ENCODE assay signal across 1 cellular context in the genomic region with DNA sequence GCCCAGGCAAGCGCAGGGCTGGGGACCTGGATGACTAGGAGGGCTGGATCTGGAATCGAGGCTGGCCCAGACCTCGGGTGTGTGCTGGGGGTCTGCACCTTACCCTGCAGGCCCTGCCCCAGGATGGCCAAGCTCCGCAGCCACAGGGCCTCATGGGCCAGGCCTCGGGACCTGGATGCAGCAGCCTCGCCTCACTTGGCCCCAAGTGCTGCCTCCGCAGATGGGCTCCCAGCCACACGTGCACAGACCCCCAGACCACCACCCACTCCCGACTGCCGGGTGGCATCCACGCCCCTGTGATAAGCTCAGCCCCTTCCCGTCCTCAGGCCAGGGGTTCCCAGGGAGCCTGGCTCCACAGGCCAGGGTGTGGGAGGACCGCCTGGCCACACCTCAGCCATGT.
A peak's percentile ranks its signal among the peaks of the same experiment; 100 is the strongest.
TF ChIP-seq lines count a peak whose summit lies in the region.

No MANE protein-coding gene starts in this region.

TF ChIP-seq in K562, 482 proteins besides CTCF, POLR2A, EP300 and RAD21:
- TF ChIP-seq, protein P1, sequence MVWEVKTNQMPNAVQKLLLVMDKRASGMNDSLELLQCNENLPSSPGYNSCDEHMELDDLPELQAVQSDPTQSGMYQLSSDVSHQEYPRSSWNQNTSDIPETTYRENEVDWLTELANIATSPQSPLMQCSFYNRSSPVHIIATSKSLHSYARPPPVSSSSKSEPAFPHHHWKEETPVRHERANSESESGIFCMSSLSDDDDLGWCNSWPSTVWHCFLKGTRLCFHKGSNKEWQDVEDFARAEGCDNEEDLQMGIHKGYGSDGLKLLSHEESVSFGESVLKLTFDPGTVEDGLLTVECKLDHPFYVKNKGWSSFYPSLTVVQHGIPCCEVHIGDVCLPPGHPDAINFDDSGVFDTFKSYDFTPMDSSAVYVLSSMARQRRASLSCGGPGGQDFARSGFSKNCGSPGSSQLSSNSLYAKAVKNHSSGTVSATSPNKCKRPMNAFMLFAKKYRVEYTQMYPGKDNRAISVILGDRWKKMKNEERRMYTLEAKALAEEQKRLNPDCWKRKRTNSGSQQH (CRISPR knock-in tag; IDR thresholded peaks at IDR 0.05): peak; percentile 85; the same call in 1 of the 2 replicates
- TF ChIP-seq, protein P2, sequence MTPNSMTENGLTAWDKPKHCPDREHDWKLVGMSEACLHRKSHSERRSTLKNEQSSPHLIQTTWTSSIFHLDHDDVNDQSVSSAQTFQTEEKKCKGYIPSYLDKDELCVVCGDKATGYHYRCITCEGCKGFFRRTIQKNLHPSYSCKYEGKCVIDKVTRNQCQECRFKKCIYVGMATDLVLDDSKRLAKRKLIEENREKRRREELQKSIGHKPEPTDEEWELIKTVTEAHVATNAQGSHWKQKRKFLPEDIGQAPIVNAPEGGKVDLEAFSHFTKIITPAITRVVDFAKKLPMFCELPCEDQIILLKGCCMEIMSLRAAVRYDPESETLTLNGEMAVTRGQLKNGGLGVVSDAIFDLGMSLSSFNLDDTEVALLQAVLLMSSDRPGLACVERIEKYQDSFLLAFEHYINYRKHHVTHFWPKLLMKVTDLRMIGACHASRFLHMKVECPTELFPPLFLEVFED (CRISPR knock-in tag; conservative IDR thresholded peaks at IDR 0.05): 0 out of 2 replicates have a peak, but pooled peaks have one; percentile 64
- TF ChIP-seq ZNF583 (CRISPR knock-in tag; IDR thresholded peaks at IDR 0.05) (0 out of 2 replicates have a peak, but pooled peaks have one; percentile 28), ZNF76 (CRISPR knock-in tag; IDR thresholded peaks at IDR 0.05; ENCODE audit: borderline replicate concordance) (peak; percentile 51; the same call in 1 of the 2 replicates), ESRRB (CRISPR knock-in tag; IDR thresholded peaks at IDR 0.05; ENCODE audit: borderline replicate concordance) (peak; percentile 26; the same call in 1 of the 2 replicates), FIP1L1 (IDR thresholded peaks at IDR 0.05; ENCODE audit: low read depth, low read length, poor library complexity, severe bottlenecking) (peak; percentile 38)
- TF ChIP-seq, protein P3, sequence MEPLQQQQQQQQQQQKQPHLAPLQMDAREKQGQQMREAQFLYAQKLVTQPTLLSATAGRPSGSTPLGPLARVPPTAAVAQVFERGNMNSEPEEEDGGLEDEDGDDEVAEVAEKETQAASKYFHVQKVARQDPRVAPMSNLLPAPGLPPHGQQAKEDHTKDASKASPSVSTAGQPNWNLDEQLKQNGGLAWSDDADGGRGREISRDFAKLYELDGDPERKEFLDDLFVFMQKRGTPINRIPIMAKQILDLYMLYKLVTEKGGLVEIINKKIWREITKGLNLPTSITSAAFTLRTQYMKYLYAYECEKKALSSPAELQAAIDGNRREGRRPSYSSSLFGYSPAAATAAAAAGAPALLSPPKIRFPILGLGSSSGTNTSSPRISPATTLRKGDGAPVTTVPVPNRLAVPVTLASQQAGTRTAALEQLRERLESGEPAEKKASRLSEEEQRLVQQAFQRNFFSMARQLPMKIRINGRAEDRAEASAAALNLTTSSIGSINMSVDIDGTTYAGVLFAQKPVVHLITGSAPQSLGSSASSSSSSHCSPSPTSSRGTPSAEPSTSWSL (CRISPR knock-in tag; IDR thresholded peaks at IDR 0.05; ENCODE audit: borderline replicate concordance): peak; percentile 61; the same call in 1 of the 2 replicates
TF ChIP-seq in K562: peak in this region for 7; not testable (repeated sequence) for 475.
